ENCODE assay signal across 18 cellular contexts in the genomic region with DNA sequence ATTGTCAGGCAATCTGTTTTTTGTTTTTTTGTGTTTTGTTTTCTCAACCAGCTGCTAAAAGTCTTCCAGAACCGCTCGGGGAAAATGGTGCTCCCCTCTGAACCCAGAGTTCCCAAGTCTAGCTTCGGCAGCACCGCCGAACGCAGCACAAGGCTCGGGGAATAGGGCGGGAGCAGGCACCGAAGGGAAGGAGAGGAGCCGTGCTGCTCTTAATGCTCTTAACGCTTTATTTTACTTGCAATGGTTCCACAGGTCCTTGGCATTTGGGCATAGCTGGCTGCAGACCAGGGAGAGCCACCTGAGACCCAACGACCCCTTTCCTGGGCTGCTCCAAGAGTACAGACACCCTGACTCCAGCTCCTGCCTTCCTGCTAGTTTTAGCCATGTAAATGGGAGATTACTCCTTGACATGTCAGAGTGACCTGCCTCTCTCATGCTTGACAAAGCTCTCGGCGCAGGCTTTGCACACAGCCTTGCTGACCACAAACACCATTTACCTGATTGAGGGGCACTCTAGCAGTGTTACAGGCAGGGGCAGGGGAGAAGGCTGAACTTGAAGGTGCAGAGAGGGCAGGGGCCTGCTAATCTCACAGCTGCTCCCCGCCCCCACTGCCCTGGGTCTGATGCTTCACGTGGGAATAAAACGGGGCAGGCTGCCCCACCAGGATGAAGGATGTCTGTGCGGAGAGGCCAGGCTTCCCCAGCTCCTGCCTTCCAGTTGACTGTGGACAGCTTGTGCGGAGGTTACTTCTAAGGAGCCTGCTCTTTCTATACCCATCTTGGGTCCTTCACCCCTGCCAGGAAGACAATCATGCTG. TPM values are rescaled to one million over a fixed set of nuclear protein-coding genes. Genes with fewer than 3 reads are reported as not detected.
DNase-seq lines count a peak whose midpoint lies in the region; ATAC-seq, FAIRE-seq and TF ChIP-seq lines count a peak whose summit lies in the region.
"Had no signal": no experiment of that assay in that cellular context is flagged by ENCODE, and none has a peak within 500 bp of the region (broad histone marks: within the 10 kb centered on the region; RNA-seq: fewer than 3 reads in every experiment).

No MANE protein-coding gene starts in this region.

- peak overlapping the region; percentile 69 for H4K8ac ChIP-seq in H1 (ENCODE audit: extremely low read depth, insufficient read depth, low read length)

- WGBS in H1 (ENCODE audit: extremely low coverage in 1 of 2, insufficient coverage in 1 of 2, insufficient read length in 1 of 2, insufficient replicate concordance in 2 of 2, low coverage in 1 of 2, low lambda C conversion rate in 2 of 2, missing lambda C conversion rate in 1 of 2), 2 experiments: 24% methylated on average over 18 of the region's 19 CpGs; no CpG with 5 or more reads in 1 of the 2 experiments
- 70 to 88% methylated on average over 2 to 11 of the region's 19 CpGs for WGBS in gastroesophageal sphincter (ENCODE audit: low coverage in 1 of 2), 2 donors

- H3K4ac ChIP-seq in H1 (replicated peaks; ENCODE audit: insufficient read length, low read depth, low read length): peak overlapping the region; percentile 97

- H2AFZ ChIP-seq in H1 (ENCODE audit: low read length): no peak overlapping the region
- no peak overlapping the region for H2AFZ ChIP-seq in neural progenitor cell (replicated peaks)

- H3K23ac ChIP-seq in H1 (ENCODE audit: insufficient read length): no peak overlapping the region

- H3K9me3 ChIP-seq in H1 (ENCODE audit: insufficient read depth in 2 of 2, low read depth in 1 of 2, low read length in 1 of 2) (no peaks in the 10 kb centered on the region), neural progenitor cell (ENCODE audit: low read depth) (no peaks in the 10 kb centered on the region), T-helper 17 cell (ENCODE audit: control insufficient read depth, low read length, poor library complexity, severe bottlenecking) (no peaks in the 10 kb centered on the region), gastroesophageal sphincter (no peaks in the 10 kb centered on the region)
- H3K9me3 ChIP-seq: esophagus squamous epithelium, heart left ventricle, right atrium auricular region had no signal

- no peaks in the 10 kb centered on the region for H3K9me3 Mint-ChIP-seq in neural progenitor cell
- H3K9me3 Mint-ChIP-seq: naive thymus-derived CD4-positive, alpha-beta T cell had no signal

- peak overlapping the region; percentile 64 for H3K14ac ChIP-seq in H1 (ENCODE audit: insufficient read length)

- peak; percentile 32 for FAIRE-seq in H1 (lab: Jason Lieb, UNC)
- FAIRE-seq: astrocyte had no signal

- H2BK15ac ChIP-seq in H1 (ENCODE audit: low read length): peak overlapping the region; percentile 36; the same call in 1 of the 2 replicates

- H4K5ac ChIP-seq in H1 (ENCODE audit: insufficient read length, low read depth, low read length): peak overlapping the region; percentile 91

- peaks cover 91% of the 10 kb centered on the region for H3K4me1 Mint-ChIP-seq in neural progenitor cell
- H3K4me1 Mint-ChIP-seq in T-helper 17 cell: peaks cover 7% of the 10 kb centered on the region

- peaks cover 14% of the 10 kb centered on the region for H3K23me2 ChIP-seq in H1 (ENCODE audit: low read depth, low read length)

- no peak for ATAC-seq in T-helper 17 cell
- no peak for ATAC-seq in HG03095 (IDR thresholded peaks at IDR 0.05; ENCODE audit: unreplicated experiment)
- no peak for ATAC-seq in gastroesophageal sphincter
- ATAC-seq: heart left ventricle; left ventricle myocardium superior; naive thymus-derived CD4-positive, alpha-beta T cell had no signal

- no peak for TF ChIP-seq RAD21 in H1 (IDR thresholded peaks at IDR 0.05 in 1 of 2, conservative IDR thresholded peaks at IDR 0.05 in 1 of 2; ENCODE audit: low read depth in 2 of 2, low read length in 2 of 2)

- peak overlapping the region; percentile 79 for H3K18ac ChIP-seq in H1 (ENCODE audit: extremely low read depth, low read length)

- H3K27me3 Mint-ChIP-seq in neural progenitor cell (ENCODE audit: insufficient read depth, low read depth): peaks cover 14% of the 10 kb centered on the region
- H3K27me3 Mint-ChIP-seq in T-helper 17 cell: no peaks in the 10 kb centered on the region
- H3K27me3 Mint-ChIP-seq: naive thymus-derived CD4-positive, alpha-beta T cell had no signal

- POLR2A ChIA-PET in H1 (lab: Charles Lee; ENCODE audit: partially characterized antibody): interaction anchor here (0.7 to 5.1 kb wide), 14 partner anchors 9 to 380 kb away, joined by 3 to 57 read pairs (median 4); no protein-coding TSS in a partner anchor

- H2BK120ac ChIP-seq in H1 (replicated peaks; ENCODE audit: low read depth, low read length): peak overlapping the region; percentile 99

- peak overlapping the region in 2 of 4 experiments; percentile 48 to 51; a peak in 4 of 7 replicates for H3K9ac ChIP-seq in H1 (replicated peaks in 1 of 4; ENCODE audit: extremely low read depth in 1 of 4, low read depth in 3 of 4, low read length in 3 of 4)
- H3K9ac ChIP-seq in neural progenitor cell: no peak overlapping the region

- CTCF ChIA-PET in H1 (lab: Charles Lee; ENCODE audit: partially characterized antibody): interaction anchor here (0.8 to 8.1 kb wide), 10 partner anchors 13 to 403 kb away, joined by 3 to 38 read pairs (median 4); no protein-coding TSS in a partner anchor

- H4K20me1 ChIP-seq in H1 (replicated peaks in 1 of 2; ENCODE audit: control insufficient read depth in 1 of 2, insufficient read depth in 2 of 2, low read length in 2 of 2): peaks cover 0 to 2% of the 10 kb centered on the region in 2 experiments
- peaks cover 26% of the 10 kb centered on the region for H4K20me1 ChIP-seq in neural progenitor cell (ENCODE audit: low read depth)

- H3K4me3 ChIP-seq in H1 (ENCODE audit: extremely low read depth in 1 of 4, insufficient read depth in 2 of 4, low read depth in 3 of 4, low read length in 4 of 4) (peak overlapping the region in 3 of 4 experiments; percentile 56 to 67 (median 62); a peak in 5 of 8 replicates), neural progenitor cell (peak overlapping the region; percentile 45), gastroesophageal sphincter (no peak overlapping the region)
- H3K4me3 ChIP-seq: esophagus squamous epithelium, heart left ventricle, right atrium auricular region had no signal

- peak in 1 of 2 experiments; percentile 62; a peak in 1 of 3 replicates for TF ChIP-seq POLR2A in H1 (IDR thresholded peaks at IDR 0.05; ENCODE audit: control extremely low read depth in 1 of 2, low read depth in 2 of 2, low read length in 2 of 2)
- TF ChIP-seq POLR2A in gastroesophageal sphincter (IDR thresholded peaks at IDR 0.05): no peak

- TF ChIP-seq EP300 in H1 (IDR thresholded peaks at IDR 0.05; ENCODE audit: borderline replicate concordance in 1 of 2, low read depth in 2 of 2, low read length in 2 of 2) (no peak), gastroesophageal sphincter (IDR thresholded peaks at IDR 0.05) (no peak)

- DNase-seq in DMS53 (lab: John Stamatoyannopoulos, UW) (peak; percentile 76), NCI-H1092 (lab: John Stamatoyannopoulos, UW) (peak; percentile 17), H1 (ENCODE audit: low read depth in 1 of 2, low spot score in 2 of 2) (peak in 1 of 2 experiments; percentile 75), neural progenitor cell (ENCODE audit: low spot score) (peak; percentile 59), T-helper 17 cell (no peak), kidney glomerular epithelial cell (lab: John Stamatoyannopoulos, UW) (no peak)
- DNase-seq: Calu3; dermis blood vessel endothelial cell; esophagus squamous epithelium; heart left ventricle; left ventricle myocardium superior; naive thymus-derived CD4-positive, alpha-beta T cell; NCI-H446 treated with DMSO at 0.1 percent for 48 hours; T-helper 1 cell had no signal

- 0 out of 2 replicates have a peak, but pooled peaks cover 2% of the 10 kb centered on the region for H3K79me1 ChIP-seq in H1 (ENCODE audit: low read depth, low read length)

- H3K36me3 Mint-ChIP-seq in neural progenitor cell: peaks cover 21% of the 10 kb centered on the region
- H3K36me3 Mint-ChIP-seq in T-helper 17 cell (ENCODE audit: low read depth): no peaks in the 10 kb centered on the region

- peak overlapping the region; percentile 90 for H3K56ac ChIP-seq in H1 (replicated peaks; ENCODE audit: insufficient read length, low read depth, low read length)

- peak overlapping the region; percentile 94; the same call in 1 of the 2 replicates for H2BK5ac ChIP-seq in H1 (ENCODE audit: low read depth, low read length)

- H3K36me3 ChIP-seq in H1 (ENCODE audit: control insufficient read depth in 2 of 4, insufficient read depth in 4 of 4, low read length in 3 of 4) (peaks cover 0 to 20% (median 0%) of the 10 kb centered on the region in 4 experiments; a peak in 4 of 8 replicates), neural progenitor cell (no peaks in the 10 kb centered on the region), gastroesophageal sphincter (peaks cover 0 to 86% of the 10 kb centered on the region in 2 donors)

- H3K27me3 ChIP-seq in H1 (replicated peaks in 1 of 4; ENCODE audit: control insufficient read depth in 3 of 4, extremely low read depth in 1 of 4, insufficient read depth in 3 of 4, low read length in 3 of 4) (no peaks in the 10 kb centered on the region), neural progenitor cell (peaks cover 4% of the 10 kb centered on the region), gastroesophageal sphincter (no peaks in the 10 kb centered on the region)
- H3K27me3 ChIP-seq: esophagus squamous epithelium, heart left ventricle, right atrium auricular region had no signal

- peaks cover 44% of the 10 kb centered on the region for H3F3A ChIP-seq in neural progenitor cell (ENCODE audit: low read depth)

- no peak for TF ChIP-seq CTCF in H1 (IDR thresholded peaks at IDR 0.05; ENCODE audit: control extremely low read depth in 1 of 3, insufficient read depth in 1 of 3, low read depth in 1 of 3, low read length in 3 of 3)
- TF ChIP-seq CTCF in neural progenitor cell (IDR thresholded peaks at IDR 0.05): no peak
- TF ChIP-seq CTCF in gastroesophageal sphincter (IDR thresholded peaks at IDR 0.05): no peak

- H2BK20ac ChIP-seq in H1 (ENCODE audit: low read length): peak overlapping the region; percentile 98

- H2AK5ac ChIP-seq in H1 (ENCODE audit: low read depth, low read length): peak overlapping the region; percentile 85

- H3K27ac ChIP-seq in H1 (ENCODE audit: low read depth, low read length): peak overlapping the region; percentile 94; the same call in 1 of the 2 replicates
- no peak overlapping the region for H3K27ac ChIP-seq in neural progenitor cell
- H3K27ac ChIP-seq in gastroesophageal sphincter: no peak overlapping the region
- H3K27ac ChIP-seq: esophagus squamous epithelium, heart left ventricle, right atrium auricular region had no signal

- H3K4me2 ChIP-seq in H1 (ENCODE audit: insufficient read depth in 1 of 2, low read depth in 2 of 2, low read length in 2 of 2) (peak overlapping the region; percentile 82 to 84), neural progenitor cell (peak overlapping the region; percentile 83)

- H3K79me2 ChIP-seq in H1 (ENCODE audit: control insufficient read depth in 1 of 2, insufficient read depth in 2 of 2, low read length in 2 of 2) (peaks cover 0 to 33% of the 10 kb centered on the region in 2 experiments; a peak in 2 of 4 replicates), neural progenitor cell (ENCODE audit: low read depth) (no peaks in the 10 kb centered on the region)

- peak overlapping the region; percentile 78 for H2BK12ac ChIP-seq in H1 (ENCODE audit: low read depth, low read length)

- H4K91ac ChIP-seq in H1 (replicated peaks; ENCODE audit: insufficient read length, low read length): peak overlapping the region; percentile 99

- H3K27ac Mint-ChIP-seq in neural progenitor cell (peak overlapping the region; percentile 89), T-helper 17 cell (no peak overlapping the region)

- H3K4me1 ChIP-seq in H1 (replicated peaks in 1 of 4; ENCODE audit: control insufficient read depth in 3 of 4, insufficient read depth in 4 of 4, low read length in 3 of 4) (peaks cover 31 to 73% (median 45%) of the 10 kb centered on the region in 4 experiments), neural progenitor cell (peaks cover 50% of the 10 kb centered on the region), gastroesophageal sphincter (no peaks in the 10 kb centered on the region)
- H3K4me1 ChIP-seq: esophagus squamous epithelium had no signal

- H3K4me3 Mint-ChIP-seq in neural progenitor cell (peak overlapping the region; percentile 83), T-helper 17 cell (no peak overlapping the region)
- H3K4me3 Mint-ChIP-seq: naive thymus-derived CD4-positive, alpha-beta T cell had no signal

RNA-seq across cellular contexts. Expression of a gene that starts 58.6 kb away (rescaled TPM):
- 3.1 TPM in 2 replicates for total RNA-seq in H1 (2021; fragmentation: NEBNext Ultra II Directional; extraction: Animal tissue kit (Norgen Biotek cat#: 25700))
- polyA plus RNA-seq in H1 (2011; rRNA removed): 0.52 and 0.80 TPM in 2 replicates
- polyA plus RNA-seq in H1 (2011; cell fraction: cytosol; rRNA removed): 0.90 TPM
- polyA plus RNA-seq in H1 (2011; cell fraction: nucleus; rRNA removed): 0.41 TPM
- polyA plus RNA-seq in H1 (2012, experiment 1 of 2): 1.2 to 2.7 TPM (median 2.5 TPM) in 4 replicates
- polyA plus RNA-seq in H1 (2012, experiment 2 of 2): 0.43 TPM
- 3.2 TPM for polyA plus RNA-seq in H1 (2013, experiment 1 of 2)
- 3.7 TPM for polyA plus RNA-seq in H1 (2013, experiment 2 of 2)
- 0.80 and 1.1 TPM in 2 replicates for polyA minus RNA-seq in H1 (2011; rRNA and poly(A)+ RNA removed)
- 2.1 TPM for polyA minus RNA-seq in H1 (2011; cell fraction: cytosol; rRNA and poly(A)+ RNA removed)
- 0.70 TPM for polyA minus RNA-seq in H1 (2011; cell fraction: nucleus; rRNA and poly(A)+ RNA removed)
- total RNA-seq in neural progenitor cell (ENCODE audit: low replicate concordance): 1.1 and 5.0 TPM in 2 replicates
- 1 to 10 TPM; 1.0 to 1.5 TPM for total RNA-seq in T-helper 17 cell
- total RNA-seq in gastroesophageal sphincter: under 1 TPM in 1 of 4 donors, not detected in 3; 0.40 TPM
- total RNA-seq: Calu3, dermis blood vessel endothelial cell, esophagus squamous epithelium, heart left ventricle, left ventricle myocardium superior, right atrium auricular region had no signal
- polyA plus RNA-seq: heart left ventricle; naive thymus-derived CD4-positive, alpha-beta T cell had no signal

Comparison
In these comparisons a context has a peak if more than half of its experiments do, and no peak if none do; other contexts are left out.
1. DNase-seq: peak in DMS53 (single experiment), NCI-H1092 (single experiment) and neural progenitor cell (single experiment); none in T-helper 17 cell (0 of 3) and kidney glomerular epithelial cell (single experiment).
2. H3K4me3 ChIP-seq: peak in H1 (3 of 4) and neural progenitor cell (single experiment); none in gastroesophageal sphincter (0 of 2).